16 cellular contexts compared by ENCODE assay signal in genomic region chr12:15796493-15797141, GRCh38. TPM values are rescaled to one million over a fixed set of nuclear protein-coding genes. Genes with fewer than 3 reads are reported as not detected.
DNase-seq lines count a peak whose midpoint lies in the region; ATAC-seq and FAIRE-seq lines count a peak whose summit lies in the region.
"Had no signal": no experiment of that assay in that cellular context is flagged by ENCODE, and none has a peak within 500 bp of the region (broad histone marks: within the 10 kb centered on the region; RNA-seq: fewer than 3 reads in every experiment).

No MANE protein-coding gene starts in this region.

- no peaks in the 10 kb centered on the region for H3K9me3 Mint-ChIP-seq in effector memory CD8-positive, alpha-beta T cell

- no peak overlapping the region for H3K4me3 Mint-ChIP-seq in effector memory CD8-positive, alpha-beta T cell
- H3K4me3 Mint-ChIP-seq: activated CD8-positive, alpha-beta T cell treated with anti-CD3 and anti-CD28 coated beads, Interleukin-2, amount 10 ng/mL, durations not matched to agents 7 days and 5 days; CD14-positive monocyte; IgD-negative memory B cell had no signal

- DNase-seq in HCEC 1CT (peak; percentile 87), RKO (ENCODE audit: low spot score) (peak; percentile 81), fibroblast of gingiva (ENCODE audit: low read depth) (peak; percentile 39), small intestine (peak; percentile 45), NCI-H1105 (lab: John Stamatoyannopoulos, UW) (no peak), pons (ENCODE audit: low spot score) (no peak)
- DNase-seq in effector memory CD8-positive, alpha-beta T cell = no peak
- DNase-seq: activated CD8-positive, alpha-beta T cell treated with anti-CD3 and anti-CD28 coated beads, Interleukin-2, amount 10 ng/mL, durations not matched to agents 7 days and 5 days; central memory CD4-positive, alpha-beta T cell; H7; NCI-H226 had no signal

- no peaks in the 10 kb centered on the region for H3K4me1 ChIP-seq in small intestine (ENCODE audit: control insufficient read depth in 2 of 2, insufficient read depth in 1 of 2, low read depth in 1 of 2, low read length in 1 of 2)

- WGBS in small intestine, 3 donors = 71 to 93% (median 75%) methylated on average over 4 of the region's 4 CpGs

- H3K27ac ChIP-seq in small intestine (ENCODE audit: low read depth in 1 of 2, low read length in 1 of 2) = no peak overlapping the region
- H3K27ac ChIP-seq: SJSA1 had no signal

- no peaks in the 10 kb centered on the region for H3K36me3 Mint-ChIP-seq in effector memory CD8-positive, alpha-beta T cell (ENCODE audit: insufficient read depth)
- H3K36me3 Mint-ChIP-seq: CD14-positive monocyte had no signal

- no peaks in the 10 kb centered on the region for H3K27me3 ChIP-seq in small intestine (ENCODE audit: control insufficient read depth in 2 of 2, insufficient read depth in 2 of 2, low read length in 2 of 2)
- H3K27me3 ChIP-seq: SJSA1 had no signal

- no peak for ATAC-seq in effector memory CD8-positive, alpha-beta T cell (replicated peaks)
- ATAC-seq: activated CD8-positive, alpha-beta T cell treated with anti-CD3 and anti-CD28 coated beads, Interleukin-2, amount 10 ng/mL, durations not matched to agents 7 days and 5 days had no signal

- no peak overlapping the region for H3K27ac Mint-ChIP-seq in effector memory CD8-positive, alpha-beta T cell
- H3K27ac Mint-ChIP-seq: activated CD8-positive, alpha-beta T cell treated with anti-CD3 and anti-CD28 coated beads, Interleukin-2, amount 10 ng/mL, durations not matched to agents 7 days and 5 days; CD14-positive monocyte; IgD-negative memory B cell had no signal

- H3K4me1 Mint-ChIP-seq in effector memory CD8-positive, alpha-beta T cell (ENCODE audit: low read depth in 2 of 2) = no peaks in the 10 kb centered on the region
- H3K4me1 Mint-ChIP-seq: CD14-positive monocyte, IgD-negative memory B cell had no signal

- no peaks in the 10 kb centered on the region for H3K9me3 ChIP-seq in small intestine (ENCODE audit: control insufficient read depth, low read depth)
- H3K9me3 ChIP-seq: SJSA1 had no signal

- FAIRE-seq in small intestine (lab: Jason Lieb, UNC) = peak; percentile 64
- FAIRE-seq: GM12892, TTC549 had no signal

- no peak overlapping the region for H3K4me3 ChIP-seq in small intestine (ENCODE audit: low read depth in 1 of 2, low read length in 2 of 2)
- H3K4me3 ChIP-seq: SJSA1 had no signal

- H3K36me3 ChIP-seq in small intestine (ENCODE audit: control insufficient read depth in 2 of 2, insufficient read depth in 2 of 2, low read length in 2 of 2) = no peaks in the 10 kb centered on the region
- H3K36me3 ChIP-seq: SJSA1 had no signal

- H3K27me3 Mint-ChIP-seq in effector memory CD8-positive, alpha-beta T cell = peaks cover 37 to 52% of the 10 kb centered on the region in 2 donors

RNA-seq across cellular contexts. Expression of gene EPS8, which starts 7.4 kb away (rescaled TPM):
- polyA plus RNA-seq in small intestine = 10 to 100 TPM; 38.0 to 56.1 (median 55.4) TPM

Comparison
In these comparisons a context has a peak if more than half of its experiments do, and no peak if none do; other contexts are left out.
1. DNase-seq: peak in HCEC 1CT (single experiment), RKO (single experiment), fibroblast of gingiva (single experiment) and small intestine (single experiment); none in NCI-H1105 (single experiment), pons (single experiment) and effector memory CD8-positive, alpha-beta T cell (0 of 3).